8 cellular contexts compared by ENCODE assay signal in the genomic region with DNA sequence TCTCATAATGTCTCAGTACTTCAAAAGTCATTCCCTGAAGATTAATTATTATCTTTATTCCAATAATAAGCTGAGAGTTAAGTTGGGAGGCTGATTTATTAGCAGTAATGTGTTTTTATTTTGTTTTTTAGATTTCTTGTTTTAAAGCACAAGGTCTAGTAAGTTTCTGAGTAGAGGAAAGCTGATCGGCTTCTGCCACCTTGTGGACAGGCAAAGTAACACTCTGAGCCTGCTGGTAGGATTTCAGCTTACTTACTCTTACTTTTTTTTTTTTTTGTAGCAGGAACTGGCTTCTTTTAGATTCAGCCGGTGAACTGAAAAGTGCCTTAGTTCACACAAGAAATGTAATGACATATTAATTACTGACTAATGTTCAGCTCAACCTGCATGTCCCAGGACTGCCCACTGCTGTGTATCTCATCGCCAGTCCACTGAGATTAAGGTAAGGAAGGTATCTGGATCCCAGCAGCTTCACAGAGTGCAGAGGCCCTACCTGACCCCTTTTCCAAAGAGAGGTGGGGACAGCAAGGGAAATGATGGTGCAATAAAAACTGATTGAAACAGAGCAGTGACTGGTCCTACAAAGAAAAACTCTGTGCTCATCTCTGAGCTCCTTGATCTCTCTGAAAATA.
DNase-seq lines count a peak whose midpoint lies in the region; ATAC-seq and TF ChIP-seq lines count a peak whose summit lies in the region.

No MANE protein-coding gene starts in this region.

- peaks cover 3% of the 10 kb centered on the region; the same call in 1 of the 2 replicates for H3K36me3 ChIP-seq in PC-9 (ENCODE audit: low read depth)

- peaks cover 9% of the 10 kb centered on the region; the same call in 1 of the 2 replicates for H3F3A ChIP-seq in PC-9 (ENCODE audit: insufficient read depth, low read depth)

- H3K9me3 Mint-ChIP-seq in brain = no peaks in the 10 kb centered on the region

- H3K27ac Mint-ChIP-seq in brain = peak overlapping the region in 1 of 5 experiments; percentile 8

- no peaks in the 10 kb centered on the region for H4K20me1 ChIP-seq in PC-9 (ENCODE audit: insufficient read depth)

- H3K4me3 ChIP-seq in PC-9 = no peak overlapping the region

- no peak overlapping the region for H2AFZ ChIP-seq in PC-9

- POLR2A ChIA-PET in PC-9 (lab: Charles Lee; ENCODE audit: unreplicated experiment) = interaction anchor here (0.6 kb wide), 1 partner anchor 93 kb away, joined by 10 read pairs; no protein-coding TSS in a partner anchor

- no peak overlapping the region for H3K27ac ChIP-seq in PC-9

- no peaks in the 10 kb centered on the region for H3K79me2 ChIP-seq in PC-9 (ENCODE audit: low read depth)

- H3K4me1 Mint-ChIP-seq in brain = no peaks in the 10 kb centered on the region

- DNase-seq in Caki2 (ENCODE audit: low read depth) (peak; percentile 56), HT-29 (ENCODE audit: low spot score) (peak; percentile 80), PC-9 (peak; percentile 47 to 49), iPS-NIHi7 (ENCODE audit: extremely low spot score) (peak; percentile 62)
- peak; percentile 3 to 14 (median 10) for DNase-seq in stimulated activated CD4-positive, alpha-beta T cell treated with anti-CD3 and anti-CD28 coated beads, Interleukin-12 subunit alpha, Interleukin-12 subunit beta, amount 100 ng/mL, for 48 hours (ENCODE audit: low read depth in 2 of 3, low spot score in 1 of 3)
- DNase-seq in activated CD4-positive, CD25-positive, alpha-beta regulatory T cell (lab: John Stamatoyannopoulos, UW) = no peak

- no peaks in the 10 kb centered on the region for H3K9me2 ChIP-seq in PC-9 (ENCODE audit: insufficient read depth)

- in situ Hi-C loops in Caki2 (cut with HindIII; ENCODE audit: low pct_unique_long_range_greater_than_20kb, low sequenced_read_pairs) = no loop called here

- no TSS peak for BruUV-seq in PC-9 (replicated peaks; lab: Mats Ljungman, UMichigan)

- H3K9me3 ChIP-seq in PC-9 (ENCODE audit: insufficient read depth, low read depth) = no peaks in the 10 kb centered on the region

- peak; percentile 83 for ATAC-seq in GM19351 (IDR thresholded peaks at IDR 0.05; ENCODE audit: unreplicated experiment)

- TF ChIP-seq CTCF in PC-9 (conservative IDR thresholded peaks at IDR 0.05) (peak; percentile 82), brain (conservative IDR thresholded peaks at IDR 0.05) (peak; percentile 90 to 97)

- H3K27me3 Mint-ChIP-seq in brain = no peaks in the 10 kb centered on the region

- H3K36me3 Mint-ChIP-seq in brain = peaks cover 18% of the 10 kb centered on the region

- H3K4me1 ChIP-seq in PC-9 (replicated peaks; ENCODE audit: insufficient read depth) = peaks cover 8% of the 10 kb centered on the region; the same call in 1 of the 2 replicates

- no peak overlapping the region for H3K4me2 ChIP-seq in PC-9

- no peaks in the 10 kb centered on the region for H3K27me3 ChIP-seq in PC-9 (ENCODE audit: insufficient read depth, low read depth)

- CTCF ChIA-PET in PC-9 (lab: Charles Lee) = interaction anchor here (0.6 to 1.2 kb wide), 5 partner anchors 62 to 600 kb away, joined by 3 to 9 read pairs (median 4); no protein-coding TSS in a partner anchor

- H3K4me3 Mint-ChIP-seq in brain = no peak overlapping the region

- intact Hi-C loops in PC-9 (cut with micrococcal nuclease; ENCODE audit: unreplicated experiment) = loop anchor here (1.0 to 10.0 kb wide), 3 partner anchors 255 to 877 kb away; no protein-coding TSS in a partner anchor

Comparison
In these comparisons a context has a peak if more than half of its experiments do, and no peak if none do; other contexts are left out.
1. DNase-seq: peak in Caki2 (single experiment), HT-29 (single experiment), PC-9 (2 of 2), iPS-NIHi7 (single experiment) and stimulated activated CD4-positive, alpha-beta T cell treated with anti-CD3 and anti-CD28 coated beads, Interleukin-12 subunit alpha, Interleukin-12 subunit beta, amount 100 ng/mL, for 48 hours (3 of 3); none in activated CD4-positive, CD25-positive, alpha-beta regulatory T cell (0 of 4).